ENCODE assay signal across 16 cellular contexts in genomic region chr15:55246567-55246966, GRCh38. TPM values are rescaled to one million over a fixed set of nuclear protein-coding genes. Genes with fewer than 3 reads are reported as not detected.
DNase-seq lines count a peak whose midpoint lies in the region; ATAC-seq and TF ChIP-seq lines count a peak whose summit lies in the region.
"Had no signal": no experiment of that assay in that cellular context is flagged by ENCODE, and none has a peak within 500 bp of the region (broad histone marks: within the 10 kb centered on the region; RNA-seq: fewer than 3 reads in every experiment).

No MANE protein-coding gene starts in this region.

- no peak overlapping the region for H3K4me3 ChIP-seq in mucosa of rectum (ENCODE audit: low read length in 2 of 2)
- H3K4me3 ChIP-seq in coronary artery, result no peak overlapping the region
- H3K4me3 ChIP-seq: PC-9 had no signal

- H3K36me3 Mint-ChIP-seq in activated naive CD8-positive, alpha-beta T cell, result peaks cover 21% of the 10 kb centered on the region
- peaks cover 58% of the 10 kb centered on the region for H3K36me3 Mint-ChIP-seq in activated naive CD8-positive, alpha-beta T cell treated with anti-CD3 and anti-CD28 coated beads for 36 hours
- peaks cover 70% of the 10 kb centered on the region for H3K36me3 Mint-ChIP-seq in activated naive CD8-positive, alpha-beta T cell treated with anti-CD3 and anti-CD28 coated beads, Interleukin-2, amount 50 U/mL, for 24 hours (ENCODE audit: low read depth)

- no peak for TF ChIP-seq CTCF in coronary artery (IDR thresholded peaks at IDR 0.05)

- DNase-seq in activated naive CD8-positive, alpha-beta T cell treated with anti-CD3 and anti-CD28 coated beads for 36 hours, result no peak
- no peak for DNase-seq in activated naive CD8-positive, alpha-beta T cell treated with anti-CD3 and anti-CD28 coated beads, Interleukin-2, amount 50 U/mL, for 24 hours
- DNase-seq in stimulated activated CD4-positive, alpha-beta T cell treated with anti-CD3 and anti-CD28 coated beads, Interleukin-1b, Interleukin-23, amount 100 ng/mL, for 48 hours, result no peak
- DNase-seq in coronary artery (ENCODE audit: low spot score), result no peak
- DNase-seq: ACHN; CD4-positive, CD25-positive, alpha-beta regulatory T cell; HFFc6; NCI-H1048; NCI-H1436 treated with DMSO at 0.1 percent for 48 hours; NCI-H2081; NCI-H748 treated with DMSO at 0.1 percent for 48 hours; PC-9 had no signal

- H3K9ac ChIP-seq in mucosa of rectum (ENCODE audit: low read depth in 1 of 2, low read length in 2 of 2), result no peak overlapping the region
- H3K9ac ChIP-seq: KMS-11 had no signal

- H3K27ac ChIP-seq in mucosa of rectum (ENCODE audit: low read depth in 2 of 2, low read length in 2 of 2) (peak overlapping the region; percentile 25 to 54), coronary artery (no peak overlapping the region)
- H3K27ac ChIP-seq: KMS-11, PC-9 had no signal

- peak overlapping the region; percentile 28 for H3K27ac Mint-ChIP-seq in activated naive CD8-positive, alpha-beta T cell
- no peak overlapping the region for H3K27ac Mint-ChIP-seq in activated naive CD8-positive, alpha-beta T cell treated with anti-CD3 and anti-CD28 coated beads for 36 hours
- H3K27ac Mint-ChIP-seq in activated naive CD8-positive, alpha-beta T cell treated with anti-CD3 and anti-CD28 coated beads, Interleukin-2, amount 50 U/mL, for 24 hours, result peak overlapping the region; percentile 70
- H3K27ac Mint-ChIP-seq: CD4-positive, CD25-positive, alpha-beta regulatory T cell; HFFc6 had no signal

- no peaks in the 10 kb centered on the region for H3K9me3 Mint-ChIP-seq in activated naive CD8-positive, alpha-beta T cell (ENCODE audit: low read depth)
- no peaks in the 10 kb centered on the region for H3K9me3 Mint-ChIP-seq in activated naive CD8-positive, alpha-beta T cell treated with anti-CD3 and anti-CD28 coated beads for 36 hours
- no peaks in the 10 kb centered on the region for H3K9me3 Mint-ChIP-seq in activated naive CD8-positive, alpha-beta T cell treated with anti-CD3 and anti-CD28 coated beads, Interleukin-2, amount 50 U/mL, for 24 hours
- H3K9me3 Mint-ChIP-seq: CD4-positive, CD25-positive, alpha-beta regulatory T cell; HFFc6 had no signal

- peaks cover 66% of the 10 kb centered on the region for H3K4me1 Mint-ChIP-seq in activated naive CD8-positive, alpha-beta T cell (ENCODE audit: low read depth)
- peaks cover 55% of the 10 kb centered on the region for H3K4me1 Mint-ChIP-seq in activated naive CD8-positive, alpha-beta T cell treated with anti-CD3 and anti-CD28 coated beads for 36 hours
- peaks cover 89% of the 10 kb centered on the region for H3K4me1 Mint-ChIP-seq in activated naive CD8-positive, alpha-beta T cell treated with anti-CD3 and anti-CD28 coated beads, Interleukin-2, amount 50 U/mL, for 24 hours

- no peaks in the 10 kb centered on the region for H3K27me3 ChIP-seq in mucosa of rectum (ENCODE audit: control insufficient read depth in 2 of 2, insufficient read depth in 2 of 2, low read length in 2 of 2)

- no peak for ATAC-seq in activated naive CD8-positive, alpha-beta T cell treated with anti-CD3 and anti-CD28 coated beads, Interleukin-2, amount 50 U/mL, for 24 hours
- no peak for ATAC-seq in HG02981 (IDR thresholded peaks at IDR 0.05; ENCODE audit: unreplicated experiment)

- H3K36me3 ChIP-seq in mucosa of rectum (ENCODE audit: control insufficient read depth in 2 of 2, insufficient read depth in 2 of 2, low read length in 2 of 2), result no peaks in the 10 kb centered on the region

- no peak overlapping the region for H3K4me3 Mint-ChIP-seq in activated naive CD8-positive, alpha-beta T cell
- H3K4me3 Mint-ChIP-seq in activated naive CD8-positive, alpha-beta T cell treated with anti-CD3 and anti-CD28 coated beads for 36 hours, result no peak overlapping the region
- H3K4me3 Mint-ChIP-seq in activated naive CD8-positive, alpha-beta T cell treated with anti-CD3 and anti-CD28 coated beads, Interleukin-2, amount 50 U/mL, for 24 hours, result no peak overlapping the region
- H3K4me3 Mint-ChIP-seq: CD4-positive, CD25-positive, alpha-beta regulatory T cell; HFFc6 had no signal

- no peaks in the 10 kb centered on the region for H3K9me3 ChIP-seq in mucosa of rectum (ENCODE audit: control insufficient read depth in 2 of 2, low read length in 2 of 2)

- H3K27me3 Mint-ChIP-seq in activated naive CD8-positive, alpha-beta T cell, result no peaks in the 10 kb centered on the region
- H3K27me3 Mint-ChIP-seq in activated naive CD8-positive, alpha-beta T cell treated with anti-CD3 and anti-CD28 coated beads for 36 hours, result no peaks in the 10 kb centered on the region
- H3K27me3 Mint-ChIP-seq in activated naive CD8-positive, alpha-beta T cell treated with anti-CD3 and anti-CD28 coated beads, Interleukin-2, amount 50 U/mL, for 24 hours, result peaks cover 2% of the 10 kb centered on the region
- H3K27me3 Mint-ChIP-seq: CD4-positive, CD25-positive, alpha-beta regulatory T cell had no signal

- peaks cover 0 to 34% of the 10 kb centered on the region in 2 donors for H3K4me1 ChIP-seq in mucosa of rectum (ENCODE audit: control insufficient read depth in 2 of 2, insufficient read depth in 2 of 2, low read length in 2 of 2)

RNA-seq across cellular contexts. Expression of gene RAB27A, which starts 43.0 kb away (rescaled TPM):
- total RNA-seq in activated naive CD8-positive, alpha-beta T cell treated with anti-CD3 and anti-CD28 coated beads for 36 hours, result 10 to 100 TPM; 82.2 to 91.0 TPM

RNA-seq across cellular contexts. Expression of gene RSL24D1, which starts 49.8 kb away (rescaled TPM):
- 100 to 1,000 TPM; 179 to 181 TPM for total RNA-seq in activated naive CD8-positive, alpha-beta T cell treated with anti-CD3 and anti-CD28 coated beads for 36 hours

Comparison
In these comparisons a context has a peak if more than half of its experiments do, and no peak if none do; other contexts are left out.
1. H3K27ac ChIP-seq: peak in mucosa of rectum (2 of 2); none in coronary artery (0 of 2).